18 cellular contexts compared by ENCODE assay signal in the genomic region with DNA sequence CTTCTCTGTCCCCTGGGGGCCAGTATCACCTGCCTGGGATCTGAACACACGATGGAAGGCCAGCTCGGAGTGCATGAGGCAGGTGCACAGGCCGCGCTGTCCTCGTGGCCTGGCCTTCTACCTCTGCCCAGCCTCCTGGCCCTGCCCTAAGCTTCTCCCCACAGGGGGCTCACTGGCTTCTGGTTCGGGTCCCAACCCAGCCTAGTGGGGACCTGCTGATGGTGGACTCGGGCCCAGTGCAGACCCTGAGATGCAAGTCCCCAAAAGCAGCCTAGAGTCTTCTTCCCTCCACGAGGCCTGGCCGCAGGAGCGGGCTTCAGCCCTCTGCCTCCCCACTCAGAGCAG. TPM values are rescaled to one million over a fixed set of nuclear protein-coding genes. Genes with fewer than 3 reads are reported as not detected.
"Had no signal": no experiment of that assay in that cellular context is flagged by ENCODE, and none has a peak within 500 bp of the region (broad histone marks: within the 10 kb centered on the region; RNA-seq: fewer than 3 reads in every experiment).

No MANE protein-coding gene starts in this region.

- H3K27ac ChIP-seq: colonic mucosa, esophagus squamous epithelium, gastroesophageal sphincter, lower lobe of right lung, ovary, right lobe of liver, suprapubic skin had no signal

- H3K4me3 ChIP-seq: colonic mucosa, esophagus squamous epithelium, gastroesophageal sphincter, lower lobe of right lung, ovary, right lobe of liver, suprapubic skin, thyroid gland had no signal

- H3K9me3 ChIP-seq: colonic mucosa, esophagus squamous epithelium, gastroesophageal sphincter, lower lobe of right lung, ovary, right lobe of liver, suprapubic skin, thyroid gland had no signal

- H3K4me1 ChIP-seq: colonic mucosa, right lobe of liver had no signal

- H3K27me3 ChIP-seq: ovary, right lobe of liver, thyroid gland had no signal

- ATAC-seq: gastroesophageal sphincter; lower lobe of right lung; right lobe of liver; stimulated activated effector memory CD8-positive, alpha-beta T cell treated with anti-CD3 and anti-CD28 coated beads, Interleukin-12 subunit alpha, Interleukin-12 subunit beta, amount 100 ng/mL, for 72 hours; stimulated activated naive CD8-positive, alpha-beta T cell treated with anti-CD3 and anti-CD28 coated beads, Interleukin-15, Interleukin-2, amounts not matched to agents 100 U/mL and 50 U/mL, for 24 hours had no signal

- H3K36me3 ChIP-seq: colonic mucosa, lower lobe of right lung, ovary, right lobe of liver, thyroid gland had no signal

- DNase-seq: colonic mucosa; dermis blood vessel endothelial cell; esophagus squamous epithelium; foreskin fibroblast; glutamatergic neuron; immature natural killer cell; lower lobe of right lung; midbrain; naive B cell; stimulated activated CD4-positive, alpha-beta T cell treated with anti-CD3 and anti-CD28 coated beads, Interleukin-4, amount 100 ng/mL, for 1 hour; stimulated activated CD8-positive, alpha-beta memory T cell treated with anti-CD3 and anti-CD28 coated beads, Interleukin-4, amount 100 ng/mL, for 48 hours; stimulated activated naive CD8-positive, alpha-beta T cell treated with anti-CD3 and anti-CD28 coated beads, Interleukin-15, Interleukin-2, amounts not matched to agents 100 U/mL and 50 U/mL, for 24 hours had no signal

RNA-seq across cellular contexts. Expression of a gene that starts 3.4 kb away (rescaled TPM):
- total RNA-seq: lower lobe of right lung, suprapubic skin had no signal

RNA-seq across cellular contexts. Expression of a gene that starts 23.7 kb away (rescaled TPM):
- total RNA-seq: dermis blood vessel endothelial cell had no signal
